8 cellular contexts compared by ENCODE assay signal in genomic region chr1:155082301-155082940, GRCh38. TPM values are rescaled to one million over a fixed set of nuclear protein-coding genes. Genes with fewer than 3 reads are reported as not detected.
DNase-seq lines count a peak whose midpoint lies in the region; ATAC-seq and TF ChIP-seq lines count a peak whose summit lies in the region.

No MANE protein-coding gene starts in this region.

- peaks cover 58% of the 10 kb centered on the region for H3K4me1 ChIP-seq in hepatocyte (ENCODE audit: insufficient read depth)

- H3K4me2 ChIP-seq in hepatocyte, result peak overlapping the region; percentile 99

- no peak overlapping the region for H3K27ac Mint-ChIP-seq in T-helper 17 cell

- H3K27me3 Mint-ChIP-seq in T-helper 17 cell, result peaks cover 35% of the 10 kb centered on the region

- H3K9me3 ChIP-seq in T-helper 17 cell (ENCODE audit: control insufficient read depth, low read length, poor library complexity, severe bottlenecking) (no peaks in the 10 kb centered on the region), hepatocyte (ENCODE audit: low read depth) (no peaks in the 10 kb centered on the region)

- H3K27ac ChIP-seq in hepatocyte, result no peak overlapping the region

- WGBS in hepatocyte (ENCODE audit: low lambda C conversion rate, missing lambda C conversion rate), result 11% methylated on average over 31 of the region's 34 CpGs

- no peak overlapping the region for H3K4me3 ChIP-seq in hepatocyte

- ATAC-seq in T-helper 17 cell (no peak), GM21717 (IDR thresholded peaks at IDR 0.05; ENCODE audit: unreplicated experiment) (no peak), GM19328 (IDR thresholded peaks at IDR 0.05; ENCODE audit: unreplicated experiment) (no peak)

- peaks cover 4% of the 10 kb centered on the region for H3K36me3 Mint-ChIP-seq in T-helper 17 cell (ENCODE audit: low read depth)

- peaks cover 2% of the 10 kb centered on the region for H4K20me1 ChIP-seq in hepatocyte (ENCODE audit: insufficient read depth, poor library complexity, severe bottlenecking)

- peak; percentile 46 for DNase-seq in activated T-cell treated with anti-CD3 and anti-CD28 coated beads, Interleukin-2, amount 50 U/mL, for 1 hour
- DNase-seq in activated T-cell treated with anti-CD3 and anti-CD28 coated beads for 4 hours (no peak), T-helper 17 cell (no peak), hepatocyte (ENCODE audit: low spot score) (no peak), epidermal melanocyte (ENCODE audit: insufficient read length, low spot score) (no peak)
- peak; percentile 2 for DNase-seq in stimulated activated naive CD4-positive, alpha-beta T cell treated with Interleukin-2 at 50 U/mL for 16 hours (lab: John Stamatoyannopoulos, UW)

- peaks cover 48% of the 10 kb centered on the region for H3K27me3 ChIP-seq in hepatocyte

- H3K4me3 Mint-ChIP-seq in T-helper 17 cell, result peak overlapping the region; percentile 63

- H3K79me2 ChIP-seq in hepatocyte, result no peaks in the 10 kb centered on the region

- no peak overlapping the region for H2AFZ ChIP-seq in hepatocyte

- no peak for TF ChIP-seq CTCF in hepatocyte (IDR thresholded peaks at IDR 0.05; ENCODE audit: poor library complexity)

- no peaks in the 10 kb centered on the region for H3K9me2 ChIP-seq in hepatocyte (replicated peaks; ENCODE audit: insufficient read depth)

- no peaks in the 10 kb centered on the region for H3K36me3 ChIP-seq in hepatocyte (replicated peaks; ENCODE audit: insufficient read depth, low read depth)

- peaks cover 48% of the 10 kb centered on the region for H3K4me1 Mint-ChIP-seq in T-helper 17 cell

RNA-seq across cellular contexts. Expression of gene EFNA3, which starts 3.8 kb away (rescaled TPM):
- total RNA-seq in T-helper 17 cell (1 to 10 TPM in 1 of 2 donors, under 1 TPM in 1; 0.29 to 1.3 TPM), hepatocyte (4.0 and 5.5 TPM in 2 replicates)
- 10.3 and 13.1 TPM in 2 replicates for polyA plus RNA-seq in hepatocyte

RNA-seq across cellular contexts. Expression of gene EFNA4, which starts 18.9 kb away (rescaled TPM):
- 1 to 10 TPM; 2.6 to 4.9 TPM for total RNA-seq in T-helper 17 cell
- total RNA-seq in hepatocyte, result 20.5 and 21.3 TPM in 2 replicates
- polyA plus RNA-seq in hepatocyte, result 16.3 and 18.1 TPM in 2 replicates

RNA-seq across cellular contexts. Expression of gene ADAM15, which starts 31.3 kb away (rescaled TPM):
- total RNA-seq in T-helper 17 cell (10 to 100 TPM; 30.3 to 33.8 TPM), hepatocyte (44.8 and 55.7 TPM in 2 replicates)
- 108 and 117 TPM in 2 replicates for polyA plus RNA-seq in hepatocyte

RNA-seq across cellular contexts. Expression of gene EFNA1, which starts 45.3 kb away (rescaled TPM):
- 1 to 10 TPM in 1 of 2 donors, not detected in 1; 1.0 TPM for total RNA-seq in T-helper 17 cell
- 78.7 and 94.8 TPM in 2 replicates for total RNA-seq in hepatocyte
- polyA plus RNA-seq in hepatocyte, result 137 and 172 TPM in 2 replicates

RNA-seq across cellular contexts. Expression of gene DCST1, which starts 48.8 kb away (rescaled TPM):
- under 1 TPM; 0.23 to 0.57 TPM for total RNA-seq in T-helper 17 cell
- 0.60 TPM in 1 of 2 replicates, not detected in the other for total RNA-seq in hepatocyte
- 0.12 TPM in 1 of 2 replicates, not detected in the other for polyA plus RNA-seq in hepatocyte

Comparison
In these comparisons a context has a peak if more than half of its experiments do, and no peak if none do; other contexts are left out.
1. DNase-seq: peak in activated T-cell treated with anti-CD3 and anti-CD28 coated beads, Interleukin-2, amount 50 U/mL, for 1 hour (single experiment) and stimulated activated naive CD4-positive, alpha-beta T cell treated with Interleukin-2 at 50 U/mL for 16 hours (single experiment); none in activated T-cell treated with anti-CD3 and anti-CD28 coated beads for 4 hours (single experiment), T-helper 17 cell (0 of 3), hepatocyte (single experiment) and epidermal melanocyte (single experiment).